In genomic region chr9:129962889-129963703, GRCh38 we compare ENCODE assay signal across 8 cellular contexts.
DNase-seq lines count a peak whose midpoint lies in the region; ATAC-seq and TF ChIP-seq lines count a peak whose summit lies in the region.

No MANE protein-coding gene starts in this region.

- H3K4me3 ChIP-seq in Jurkat, Clone E6-1 (ENCODE audit: low read length): peak overlapping the region; percentile 41
- peak overlapping the region; percentile 60 for H3K4me3 ChIP-seq in effector memory CD4-positive, alpha-beta T cell (ENCODE audit: insufficient read depth, low read depth, low read length, poor library complexity, severe bottlenecking)

- no peaks in the 10 kb centered on the region for H3K27me3 Mint-ChIP-seq in mesothelial cell of epicardium (ENCODE audit: low read depth)

- DNase-seq in Ammon's horn (ENCODE audit: low spot score): peak; percentile 66
- peak; percentile 82 for DNase-seq in Jurkat, Clone E6-1 (ENCODE audit: low read depth, low spot score)
- peak; percentile 61 to 63 for DNase-seq in activated CD4-positive, alpha-beta T cell treated with anti-CD3 and anti-CD28 coated beads, Interleukin-2, amount 50 U/mL, for 4 hours
- DNase-seq in effector memory CD4-positive, alpha-beta T cell: peak; percentile 69 to 70 (median 70)
- no peak for DNase-seq in mesothelial cell of epicardium (ENCODE audit: low spot score in 2 of 2, unreplicated experiment in 2 of 2)
- DNase-seq in stimulated activated CD8-positive, alpha-beta memory T cell treated with anti-CD3 and anti-CD28 coated beads, Interleukin-4, amount 100 ng/mL, for 48 hours: peak; percentile 74

- H3K27ac Mint-ChIP-seq in mesothelial cell of epicardium: peak overlapping the region; percentile 52

- no peaks in the 10 kb centered on the region for H3K27me3 ChIP-seq in effector memory CD4-positive, alpha-beta T cell (replicated peaks; ENCODE audit: control insufficient read depth, insufficient read depth, low read length, poor library complexity, severe bottlenecking)

- peaks cover 26% of the 10 kb centered on the region for H3K4me1 Mint-ChIP-seq in mesothelial cell of epicardium

- H3K4me1 ChIP-seq in effector memory CD4-positive, alpha-beta T cell (ENCODE audit: control insufficient read depth, insufficient read depth, low read length, poor library complexity, severe bottlenecking): peaks cover 31% of the 10 kb centered on the region

- no peaks in the 10 kb centered on the region for H3K9me3 ChIP-seq in effector memory CD4-positive, alpha-beta T cell (ENCODE audit: control insufficient read depth, low read length)

- peak overlapping the region; percentile 58 for H3K4me3 Mint-ChIP-seq in mesothelial cell of epicardium

- H3K9me3 Mint-ChIP-seq in mesothelial cell of epicardium: no peaks in the 10 kb centered on the region

- H3K36me3 ChIP-seq in effector memory CD4-positive, alpha-beta T cell (ENCODE audit: control insufficient read depth, insufficient read depth, low read length): no peaks in the 10 kb centered on the region

- peak overlapping the region; percentile 95 for H3K27ac ChIP-seq in effector memory CD4-positive, alpha-beta T cell (ENCODE audit: insufficient read depth, low read length, poor library complexity, severe bottlenecking)

- ATAC-seq in GM21367 (IDR thresholded peaks at IDR 0.05; ENCODE audit: unreplicated experiment) (peak; percentile 81), GM18873 (IDR thresholded peaks at IDR 0.05; ENCODE audit: low FRiP score, unreplicated experiment) (no peak)

- H3K36me3 Mint-ChIP-seq in mesothelial cell of epicardium: peaks cover 20% of the 10 kb centered on the region

- TF ChIP-seq CTCF in mesothelial cell of epicardium (IDR thresholded peaks at IDR 0.05; ENCODE audit: unreplicated experiment): no peak

Comparison
In these comparisons a context has a peak if more than half of its experiments do, and no peak if none do; other contexts are left out.
1. DNase-seq: peak in Ammon's horn (single experiment), Jurkat, Clone E6-1 (single experiment), activated CD4-positive, alpha-beta T cell treated with anti-CD3 and anti-CD28 coated beads, Interleukin-2, amount 50 U/mL, for 4 hours (2 of 2), effector memory CD4-positive, alpha-beta T cell (3 of 3) and stimulated activated CD8-positive, alpha-beta memory T cell treated with anti-CD3 and anti-CD28 coated beads, Interleukin-4, amount 100 ng/mL, for 48 hours (single experiment); none in mesothelial cell of epicardium (0 of 2).